Comparison of ENCODE assay signal across 31 cellular contexts in the genomic region with DNA sequence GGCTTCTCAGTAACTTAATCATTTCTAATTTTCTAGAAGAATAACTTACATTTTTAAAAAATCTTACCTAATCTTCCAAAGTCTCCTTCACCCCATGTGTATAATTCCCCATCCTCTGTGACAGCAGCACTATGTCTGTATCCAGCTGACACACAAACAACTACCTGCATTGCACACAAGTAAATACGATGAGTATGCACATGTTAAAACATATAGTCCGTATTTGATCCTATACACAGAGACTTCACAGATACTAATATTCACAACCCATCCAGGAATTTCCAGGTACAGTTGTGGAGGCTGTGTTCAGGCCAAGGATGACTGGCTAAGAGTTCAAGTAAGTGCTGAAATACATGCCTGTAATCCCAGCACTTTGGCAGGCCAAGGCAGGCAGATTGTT.
"Had no signal": no experiment of that assay in that cellular context is flagged by ENCODE, and none has a peak within 500 bp of the region (broad histone marks: within the 10 kb centered on the region; RNA-seq: fewer than 3 reads in every experiment).

No MANE protein-coding gene starts in this region.

- H3K9me3 Mint-ChIP-seq: activated CD4-positive, alpha-beta memory T cell treated with anti-CD3 and anti-CD28 coated beads, Interleukin-2, amount 10 ng/mL, durations not matched to agents 7 days and 5 days; activated CD4-positive, alpha-beta T cell treated with anti-CD3 and anti-CD28 coated beads, Interleukin-2, amount 10 ng/mL, durations not matched to agents 7 days and 5 days; activated naive CD4-positive, alpha-beta T cell treated with anti-CD3 and anti-CD28 coated beads for 36 hours; activated naive CD4-positive, alpha-beta T cell treated with anti-CD3 and anti-CD28 coated beads, Interleukin-2, amount 50 U/mL, for 24 hours; activated naive CD8-positive, alpha-beta T cell treated with anti-CD3 and anti-CD28 coated beads for 36 hours; activated naive CD8-positive, alpha-beta T cell treated with anti-CD3 and anti-CD28 coated beads, Interleukin-2, amount 50 U/mL, for 24 hours; activated T-helper 1 cell treated with anti-CD3 and anti-CD28 coated beads, Interleukin-12 subunit alpha, Interleukin-12 subunit beta, Interleukin-2, Interleukin-4 antibody, amounts not matched to agents 30 ng/mL and 10 ng/mL and 1 ng/mL, durations not matched to agents 14 hours and 24 hours and 36 hours; activated T-helper 2 cell treated with anti-CD3 and anti-CD28 coated beads, Interferon-gamma antibody, Interleukin-2, Interleukin-4, amounts not matched to agents 10 μg/mL and 5 μg/mL and 100 μg/mL, durations not matched to agents 14 hours and 24 hours and 36 hours; WTC11 had no signal

- H3K4me1 ChIP-seq: body of pancreas, colonic mucosa, esophagus squamous epithelium had no signal

- DNase-seq: activated CD4-positive, alpha-beta memory T cell treated with anti-CD3 and anti-CD28 coated beads, Interleukin-2, amount 10 ng/mL, durations not matched to agents 7 days and 5 days; activated CD4-positive, alpha-beta T cell treated with anti-CD3 and anti-CD28 coated beads for 1 hour; activated CD4-positive, alpha-beta T cell treated with anti-CD3 and anti-CD28 coated beads for 4 hours; activated CD4-positive, alpha-beta T cell treated with anti-CD3 and anti-CD28 coated beads, Interleukin-2, amount 10 ng/mL, durations not matched to agents 7 days and 5 days; activated CD4-positive, alpha-beta T cell treated with anti-CD3 and anti-CD28 coated beads, Interleukin-2, amount 50 U/mL, for 4 hours; activated CD8-positive, alpha-beta memory T cell treated with anti-CD3 and anti-CD28 coated beads, Interleukin-2, amount 10 ng/mL, durations not matched to agents 7 days and 5 days; activated CD8-positive, alpha-beta memory T cell treated with anti-CD3 and anti-CD28 coated beads, Interleukin-2, amount 50 U/mL, for 4 hours; activated effector memory CD4-positive, alpha-beta T cell treated with anti-CD3 and anti-CD28 coated beads, Interleukin-2, amount 50 U/mL, for 16 hours; activated naive CD4-positive, alpha-beta T cell treated with anti-CD3 and anti-CD28 coated beads for 36 hours; activated naive CD8-positive, alpha-beta T cell treated with anti-CD3 and anti-CD28 coated beads for 36 hours; activated naive CD8-positive, alpha-beta T cell treated with anti-CD3 and anti-CD28 coated beads, Interleukin-2, amount 50 U/mL, for 24 hours; activated T-cell treated with anti-CD3 and anti-CD28 coated beads, Interleukin-2, amount 50 U/mL, for 1 hour; activated T-cell treated with anti-CD3 and anti-CD28 coated beads, Interleukin-2, amount 50 U/mL, for 48 hours; adrenal gland; amygdala; aorta; body of pancreas; caudate nucleus; cerebellar nuclear complex; colonic mucosa; effector CD8-positive, alpha-beta T cell; esophagus squamous epithelium; foreskin melanocyte; heart right ventricle; T-helper 2 cell had no signal

- H3K27me3 Mint-ChIP-seq: activated CD4-positive, alpha-beta memory T cell treated with anti-CD3 and anti-CD28 coated beads, Interleukin-2, amount 10 ng/mL, durations not matched to agents 7 days and 5 days; activated CD4-positive, alpha-beta T cell treated with anti-CD3 and anti-CD28 coated beads, Interleukin-2, amount 10 ng/mL, durations not matched to agents 7 days and 5 days; activated CD8-positive, alpha-beta memory T cell treated with anti-CD3 and anti-CD28 coated beads, Interleukin-2, amount 10 ng/mL, durations not matched to agents 7 days and 5 days; activated naive CD4-positive, alpha-beta T cell treated with anti-CD3 and anti-CD28 coated beads, Interleukin-2, amount 50 U/mL, for 24 hours; activated naive CD8-positive, alpha-beta T cell treated with anti-CD3 and anti-CD28 coated beads for 36 hours; activated naive CD8-positive, alpha-beta T cell treated with anti-CD3 and anti-CD28 coated beads, Interleukin-2, amount 50 U/mL, for 24 hours had no signal

- ATAC-seq: activated CD8-positive, alpha-beta memory T cell treated with anti-CD3 and anti-CD28 coated beads, Interleukin-2, amount 10 ng/mL, durations not matched to agents 7 days and 5 days; activated naive CD8-positive, alpha-beta T cell treated with anti-CD3 and anti-CD28 coated beads, Interleukin-2, amount 50 U/mL, for 24 hours; body of pancreas; gastroesophageal sphincter; heart right ventricle; WTC11 had no signal

- H3K36me3 Mint-ChIP-seq: WTC11 had no signal

- H3K27ac ChIP-seq: adrenal gland, body of pancreas, colonic mucosa, epithelial cell of prostate, esophagus squamous epithelium, gastroesophageal sphincter had no signal

- H3K27ac Mint-ChIP-seq: activated CD4-positive, alpha-beta memory T cell treated with anti-CD3 and anti-CD28 coated beads, Interleukin-2, amount 10 ng/mL, durations not matched to agents 7 days and 5 days; activated CD4-positive, alpha-beta T cell treated with anti-CD3 and anti-CD28 coated beads, Interleukin-2, amount 10 ng/mL, durations not matched to agents 7 days and 5 days; activated CD8-positive, alpha-beta memory T cell treated with anti-CD3 and anti-CD28 coated beads, Interleukin-2, amount 10 ng/mL, durations not matched to agents 7 days and 5 days; activated naive CD4-positive, alpha-beta T cell treated with anti-CD3 and anti-CD28 coated beads for 36 hours; activated naive CD4-positive, alpha-beta T cell treated with anti-CD3 and anti-CD28 coated beads, Interleukin-2, amount 50 U/mL, for 24 hours; activated naive CD8-positive, alpha-beta T cell treated with anti-CD3 and anti-CD28 coated beads for 36 hours; activated naive CD8-positive, alpha-beta T cell treated with anti-CD3 and anti-CD28 coated beads, Interleukin-2, amount 50 U/mL, for 24 hours; activated T-helper 1 cell treated with anti-CD3 and anti-CD28 coated beads, Interleukin-12 subunit alpha, Interleukin-12 subunit beta, Interleukin-2, Interleukin-4 antibody, amounts not matched to agents 30 ng/mL and 10 ng/mL and 1 ng/mL, durations not matched to agents 14 hours and 24 hours and 36 hours; activated T-helper 2 cell treated with anti-CD3 and anti-CD28 coated beads, Interferon-gamma antibody, Interleukin-2, Interleukin-4, amounts not matched to agents 10 μg/mL and 5 μg/mL and 100 μg/mL, durations not matched to agents 14 hours and 24 hours and 36 hours; WTC11 had no signal

- H3K4me1 Mint-ChIP-seq: activated CD4-positive, alpha-beta memory T cell treated with anti-CD3 and anti-CD28 coated beads, Interleukin-2, amount 10 ng/mL, durations not matched to agents 7 days and 5 days; activated naive CD8-positive, alpha-beta T cell treated with anti-CD3 and anti-CD28 coated beads, Interleukin-2, amount 50 U/mL, for 24 hours had no signal

- H3K36me3 ChIP-seq: colonic mucosa had no signal

- H3K4me3 Mint-ChIP-seq: activated CD4-positive, alpha-beta memory T cell treated with anti-CD3 and anti-CD28 coated beads, Interleukin-2, amount 10 ng/mL, durations not matched to agents 7 days and 5 days; activated CD4-positive, alpha-beta T cell treated with anti-CD3 and anti-CD28 coated beads, Interleukin-2, amount 10 ng/mL, durations not matched to agents 7 days and 5 days; activated CD8-positive, alpha-beta memory T cell treated with anti-CD3 and anti-CD28 coated beads, Interleukin-2, amount 10 ng/mL, durations not matched to agents 7 days and 5 days; activated naive CD4-positive, alpha-beta T cell treated with anti-CD3 and anti-CD28 coated beads for 36 hours; activated naive CD4-positive, alpha-beta T cell treated with anti-CD3 and anti-CD28 coated beads, Interleukin-2, amount 50 U/mL, for 24 hours; activated naive CD8-positive, alpha-beta T cell treated with anti-CD3 and anti-CD28 coated beads for 36 hours; activated naive CD8-positive, alpha-beta T cell treated with anti-CD3 and anti-CD28 coated beads, Interleukin-2, amount 50 U/mL, for 24 hours; activated T-helper 1 cell treated with anti-CD3 and anti-CD28 coated beads, Interleukin-12 subunit alpha, Interleukin-12 subunit beta, Interleukin-2, Interleukin-4 antibody, amounts not matched to agents 30 ng/mL and 10 ng/mL and 1 ng/mL, durations not matched to agents 14 hours and 24 hours and 36 hours; WTC11 had no signal

- H3K4me3 ChIP-seq: adrenal gland, body of pancreas, colonic mucosa, esophagus squamous epithelium, gastroesophageal sphincter, heart right ventricle had no signal

- H3K27me3 ChIP-seq: adrenal gland, body of pancreas, colonic mucosa, esophagus squamous epithelium, gastroesophageal sphincter, heart right ventricle had no signal

- H3K9me3 ChIP-seq: adrenal gland, body of pancreas, colonic mucosa, esophagus squamous epithelium, gastroesophageal sphincter, heart right ventricle had no signal
